In the genomic region with DNA sequence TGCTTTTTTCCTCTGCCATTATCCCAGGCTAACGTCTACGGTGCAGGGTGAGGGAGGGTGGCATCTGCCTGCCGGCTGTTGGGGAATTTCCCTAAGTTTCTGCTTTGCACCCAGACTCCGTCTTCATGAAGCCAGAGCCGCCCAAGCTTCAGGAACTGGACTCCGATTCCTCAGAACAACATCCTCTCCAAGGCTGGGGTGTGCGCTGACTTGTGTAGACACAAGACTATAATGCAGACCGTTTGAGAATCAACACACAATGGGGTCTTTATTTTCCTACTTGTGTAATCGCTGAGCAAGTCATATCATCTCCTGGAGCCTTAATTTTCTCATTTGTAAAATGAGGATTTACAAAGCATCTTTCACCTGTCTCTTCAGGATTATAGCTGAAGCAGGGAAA, we compare ENCODE assay signal across 12 cellular contexts.
DNase-seq lines count a peak whose midpoint lies in the region; ATAC-seq lines count a peak whose summit lies in the region.
"Had no signal": no experiment of that assay in that cellular context is flagged by ENCODE, and none has a peak within 500 bp of the region (broad histone marks: within the 10 kb centered on the region; RNA-seq: fewer than 3 reads in every experiment).

No MANE protein-coding gene starts in this region.

- DNase-seq in Right ventricle myocardium inferior (ENCODE audit: missing footprints) (no peak), cardiac septum (ENCODE audit: low spot score) (no peak), foreskin melanocyte (peak; percentile 24), occipital lobe (lab: John Stamatoyannopoulos, UW) (peak; percentile 13), DMS 273 (lab: John Stamatoyannopoulos, UW; ENCODE audit: unreplicated experiment) (no peak), OCI-M2 (lab: John Stamatoyannopoulos, UW; ENCODE audit: unreplicated experiment) (no peak), AML-193 (lab: John Stamatoyannopoulos, UW) (no peak), COR-L47 (lab: John Stamatoyannopoulos, UW) (no peak)
- DNase-seq: activated naive CD4-positive, alpha-beta T cell treated with anti-CD3 and anti-CD28 coated beads for 36 hours; effector CD4-positive, alpha-beta T cell; natural killer cell; NCI-H2171 had no signal

- peak; percentile 45 for ATAC-seq in Right ventricle myocardium inferior
- ATAC-seq: natural killer cell had no signal

- intact Hi-C loops in Right ventricle myocardium inferior (cut with DNase I) (no loop called here), cardiac septum (cut with DNase I) (no loop called here)

Comparison
In these comparisons a context has a peak if more than half of its experiments do, and no peak if none do; other contexts are left out.
1. DNase-seq: peak in foreskin melanocyte (single experiment) and occipital lobe (single experiment); none in Right ventricle myocardium inferior (single experiment), cardiac septum (single experiment), DMS 273 (single experiment), OCI-M2 (single experiment), AML-193 (0 of 2) and COR-L47 (single experiment).